Comparison of ENCODE assay signal across 2 cellular contexts in the genomic region with DNA sequence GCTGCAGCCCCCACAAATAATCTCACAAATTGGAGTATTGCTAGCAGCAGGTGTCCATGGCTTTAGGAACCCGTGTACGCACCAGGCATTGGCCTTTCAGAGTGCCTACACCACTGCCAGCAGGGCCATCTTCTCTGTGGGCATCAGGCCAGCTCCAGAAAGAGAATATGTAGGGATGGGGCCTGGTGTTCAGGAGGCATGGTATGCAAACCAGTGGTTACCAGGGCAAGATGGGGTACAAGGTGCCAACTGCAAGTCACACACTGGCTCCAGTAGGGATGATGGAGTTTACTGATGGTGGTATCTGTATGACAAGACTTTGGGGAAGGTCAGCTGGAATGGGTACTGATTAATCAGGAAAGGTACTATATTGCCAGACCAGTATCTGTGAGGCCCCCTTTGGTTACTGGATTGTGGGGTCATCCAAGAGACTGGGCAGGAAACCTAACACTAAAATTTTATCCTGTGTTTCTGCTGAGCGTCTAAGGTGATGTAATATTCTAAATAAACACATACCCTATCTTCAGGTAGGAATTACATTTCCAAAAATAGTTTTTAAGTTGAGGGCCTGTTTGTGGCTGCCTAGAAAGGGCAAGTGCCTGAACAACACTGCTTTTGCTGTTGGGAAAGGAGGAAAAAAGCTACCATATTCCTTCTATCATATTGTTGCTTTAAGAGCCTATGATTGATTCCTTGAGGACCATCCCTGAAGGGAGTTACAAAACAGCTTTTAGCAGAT.
TF ChIP-seq lines count a peak whose summit lies in the region.

No MANE protein-coding gene starts in this region.

TF ChIP-seq in GM23338, 12 proteins besides CTCF, POLR2A, EP300 and RAD21:
- TF ChIP-seq, protein P1, sequence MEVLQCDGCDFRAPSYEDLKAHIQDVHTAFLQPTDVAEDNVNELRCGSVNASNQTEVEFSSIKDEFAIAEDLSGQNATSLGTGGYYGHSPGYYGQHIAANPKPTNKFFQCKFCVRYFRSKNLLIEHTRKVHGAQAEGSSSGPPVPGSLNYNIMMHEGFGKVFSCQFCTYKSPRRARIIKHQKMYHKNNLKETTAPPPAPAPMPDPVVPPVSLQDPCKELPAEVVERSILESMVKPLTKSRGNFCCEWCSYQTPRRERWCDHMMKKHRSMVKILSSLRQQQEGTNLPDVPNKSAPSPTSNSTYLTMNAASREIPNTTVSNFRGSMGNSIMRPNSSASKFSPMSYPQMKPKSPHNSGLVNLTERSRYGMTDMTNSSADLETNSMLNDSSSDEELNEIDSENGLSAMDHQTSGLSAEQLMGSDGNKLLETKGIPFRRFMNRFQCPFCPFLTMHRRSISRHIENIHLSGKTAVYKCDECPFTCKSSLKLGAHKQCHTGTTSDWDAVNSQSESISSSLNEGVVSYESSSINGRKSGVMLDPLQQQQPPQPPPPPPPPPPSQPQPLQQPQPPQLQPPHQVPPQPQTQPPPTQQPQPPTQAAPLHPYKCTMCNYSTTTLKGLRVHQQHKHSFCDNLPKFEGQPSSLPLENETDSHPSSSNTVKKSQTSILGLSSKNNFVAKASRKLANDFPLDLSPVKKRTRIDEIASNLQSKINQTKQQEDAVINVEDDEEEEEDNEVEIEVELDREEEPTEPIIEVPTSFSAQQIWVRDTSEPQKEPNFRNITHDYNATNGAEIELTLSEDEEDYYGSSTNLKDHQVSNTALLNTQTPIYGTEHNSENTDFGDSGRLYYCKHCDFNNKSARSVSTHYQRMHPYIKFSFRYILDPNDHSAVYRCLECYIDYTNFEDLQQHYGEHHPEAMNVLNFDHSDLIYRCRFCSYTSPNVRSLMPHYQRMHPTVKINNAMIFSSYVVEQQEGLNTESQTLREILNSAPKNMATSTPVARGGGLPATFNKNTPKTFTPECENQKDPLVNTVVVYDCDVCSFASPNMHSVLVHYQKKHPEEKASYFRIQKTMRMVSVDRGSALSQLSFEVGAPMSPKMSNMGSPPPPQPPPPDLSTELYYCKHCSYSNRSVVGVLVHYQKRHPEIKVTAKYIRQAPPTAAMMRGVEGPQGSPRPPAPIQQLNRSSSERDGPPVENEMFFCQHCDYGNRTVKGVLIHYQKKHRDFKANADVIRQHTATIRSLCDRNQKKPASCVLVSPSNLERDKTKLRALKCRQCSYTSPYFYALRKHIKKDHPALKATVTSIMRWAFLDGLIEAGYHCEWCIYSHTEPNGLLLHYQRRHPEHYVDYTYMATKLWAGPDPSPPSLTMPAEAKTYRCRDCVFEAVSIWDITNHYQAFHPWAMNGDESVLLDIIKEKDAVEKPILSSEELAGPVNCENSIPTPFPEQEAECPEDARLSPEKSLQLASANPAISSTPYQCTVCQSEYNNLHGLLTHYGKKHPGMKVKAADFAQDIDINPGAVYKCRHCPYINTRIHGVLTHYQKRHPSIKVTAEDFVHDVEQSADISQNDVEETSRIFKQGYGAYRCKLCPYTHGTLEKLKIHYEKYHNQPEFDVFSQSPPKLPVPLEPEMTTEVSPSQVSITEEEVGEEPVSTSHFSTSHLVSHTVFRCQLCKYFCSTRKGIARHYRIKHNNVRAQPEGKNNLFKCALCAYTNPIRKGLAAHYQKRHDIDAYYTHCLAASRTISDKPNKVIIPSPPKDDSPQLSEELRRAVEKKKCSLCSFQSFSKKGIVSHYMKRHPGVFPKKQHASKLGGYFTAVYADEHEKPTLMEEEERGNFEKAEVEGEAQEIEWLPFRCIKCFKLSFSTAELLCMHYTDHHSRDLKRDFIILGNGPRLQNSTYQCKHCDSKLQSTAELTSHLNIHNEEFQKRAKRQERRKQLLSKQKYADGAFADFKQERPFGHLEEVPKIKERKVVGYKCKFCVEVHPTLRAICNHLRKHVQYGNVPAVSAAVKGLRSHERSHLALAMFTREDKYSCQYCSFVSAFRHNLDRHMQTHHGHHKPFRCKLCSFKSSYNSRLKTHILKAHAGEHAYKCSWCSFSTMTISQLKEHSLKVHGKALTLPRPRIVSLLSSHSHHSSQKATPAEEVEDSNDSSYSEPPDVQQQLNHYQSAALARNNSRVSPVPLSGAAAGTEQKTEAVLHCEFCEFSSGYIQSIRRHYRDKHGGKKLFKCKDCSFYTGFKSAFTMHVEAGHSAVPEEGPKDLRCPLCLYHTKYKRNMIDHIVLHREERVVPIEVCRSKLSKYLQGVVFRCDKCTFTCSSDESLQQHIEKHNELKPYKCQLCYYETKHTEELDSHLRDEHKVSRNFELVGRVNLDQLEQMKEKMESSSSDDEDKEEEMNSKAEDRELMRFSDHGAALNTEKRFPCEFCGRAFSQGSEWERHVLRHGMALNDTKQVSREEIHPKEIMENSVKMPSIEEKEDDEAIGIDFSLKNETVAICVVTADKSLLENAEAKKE (CRISPR knock-in tag; IDR thresholded peaks at IDR 0.05), result no peak
- TF ChIP-seq EZH2 (IDR thresholded peaks at IDR 0.05; ENCODE audit: low read depth, unreplicated experiment) (no peak), JUNB (IDR thresholded peaks at IDR 0.05; ENCODE audit: unreplicated experiment) (no peak), NANOG (IDR thresholded peaks at IDR 0.05; ENCODE audit: borderline replicate concordance) (no peak), EZH2phosphoT487 (IDR thresholded peaks at IDR 0.05; ENCODE audit: unreplicated experiment) (no peak), CREB1 (CRISPR knock-in tag; IDR thresholded peaks at IDR 0.05; ENCODE audit: low read depth) (no peak), STAT1 (IDR thresholded peaks at IDR 0.05; ENCODE audit: unreplicated experiment) (no peak), ZNF114 (CRISPR knock-in tag; IDR thresholded peaks at IDR 0.05) (no peak), POLR2AphosphoS5 (IDR thresholded peaks at IDR 0.05; ENCODE audit: low read depth) (no peak), ZNF331 (CRISPR knock-in tag; IDR thresholded peaks at IDR 0.05; ENCODE audit: low read depth) (no peak)
- TF ChIP-seq, protein P2, sequence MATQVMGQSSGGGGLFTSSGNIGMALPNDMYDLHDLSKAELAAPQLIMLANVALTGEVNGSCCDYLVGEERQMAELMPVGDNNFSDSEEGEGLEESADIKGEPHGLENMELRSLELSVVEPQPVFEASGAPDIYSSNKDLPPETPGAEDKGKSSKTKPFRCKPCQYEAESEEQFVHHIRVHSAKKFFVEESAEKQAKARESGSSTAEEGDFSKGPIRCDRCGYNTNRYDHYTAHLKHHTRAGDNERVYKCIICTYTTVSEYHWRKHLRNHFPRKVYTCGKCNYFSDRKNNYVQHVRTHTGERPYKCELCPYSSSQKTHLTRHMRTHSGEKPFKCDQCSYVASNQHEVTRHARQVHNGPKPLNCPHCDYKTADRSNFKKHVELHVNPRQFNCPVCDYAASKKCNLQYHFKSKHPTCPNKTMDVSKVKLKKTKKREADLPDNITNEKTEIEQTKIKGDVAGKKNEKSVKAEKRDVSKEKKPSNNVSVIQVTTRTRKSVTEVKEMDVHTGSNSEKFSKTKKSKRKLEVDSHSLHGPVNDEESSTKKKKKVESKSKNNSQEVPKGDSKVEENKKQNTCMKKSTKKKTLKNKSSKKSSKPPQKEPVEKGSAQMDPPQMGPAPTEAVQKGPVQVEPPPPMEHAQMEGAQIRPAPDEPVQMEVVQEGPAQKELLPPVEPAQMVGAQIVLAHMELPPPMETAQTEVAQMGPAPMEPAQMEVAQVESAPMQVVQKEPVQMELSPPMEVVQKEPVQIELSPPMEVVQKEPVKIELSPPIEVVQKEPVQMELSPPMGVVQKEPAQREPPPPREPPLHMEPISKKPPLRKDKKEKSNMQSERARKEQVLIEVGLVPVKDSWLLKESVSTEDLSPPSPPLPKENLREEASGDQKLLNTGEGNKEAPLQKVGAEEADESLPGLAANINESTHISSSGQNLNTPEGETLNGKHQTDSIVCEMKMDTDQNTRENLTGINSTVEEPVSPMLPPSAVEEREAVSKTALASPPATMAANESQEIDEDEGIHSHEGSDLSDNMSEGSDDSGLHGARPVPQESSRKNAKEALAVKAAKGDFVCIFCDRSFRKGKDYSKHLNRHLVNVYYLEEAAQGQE (IDR thresholded peaks at IDR 0.05; ENCODE audit: unreplicated experiment), result no peak
TF ChIP-seq in GM23338: peak in this region for 0.

TF ChIP-seq in GM12878, 131 proteins besides CTCF, POLR2A, EP300 and RAD21:
- TF ChIP-seq ZBTB40 (IDR thresholded peaks at IDR 0.05; ENCODE audit: borderline replicate concordance), result no peak
- TF ChIP-seq, protein P3, sequence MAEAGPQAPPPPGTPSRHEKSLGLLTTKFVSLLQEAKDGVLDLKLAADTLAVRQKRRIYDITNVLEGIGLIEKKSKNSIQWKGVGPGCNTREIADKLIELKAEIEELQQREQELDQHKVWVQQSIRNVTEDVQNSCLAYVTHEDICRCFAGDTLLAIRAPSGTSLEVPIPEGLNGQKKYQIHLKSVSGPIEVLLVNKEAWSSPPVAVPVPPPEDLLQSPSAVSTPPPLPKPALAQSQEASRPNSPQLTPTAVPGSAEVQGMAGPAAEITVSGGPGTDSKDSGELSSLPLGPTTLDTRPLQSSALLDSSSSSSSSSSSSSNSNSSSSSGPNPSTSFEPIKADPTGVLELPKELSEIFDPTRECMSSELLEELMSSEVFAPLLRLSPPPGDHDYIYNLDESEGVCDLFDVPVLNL (IDR thresholded peaks at IDR 0.05; ENCODE audit: low read depth, low read length), result no peak
- TF ChIP-seq TBL1XR1 (IDR thresholded peaks at IDR 0.05; ENCODE audit: low read depth, low read length), result no peak
- no peak for TF ChIP-seq JUND (IDR thresholded peaks at IDR 0.05; ENCODE audit: low read depth, low read length)
- TF ChIP-seq CBX3 (IDR thresholded peaks at IDR 0.05; ENCODE audit: borderline replicate concordance, low read depth), result no peak
- no peak for TF ChIP-seq ESRRA (IDR thresholded peaks at IDR 0.05; ENCODE audit: low read length)
- TF ChIP-seq ZSCAN29 (IDR thresholded peaks at IDR 0.05), result no peak
- TF ChIP-seq PML (IDR thresholded peaks at IDR 0.05; ENCODE audit: low read length), result no peak
- no peak for TF ChIP-seq HCFC1 (IDR thresholded peaks at IDR 0.05; ENCODE audit: low read length)
- no peak for TF ChIP-seq GATAD2B (conservative IDR thresholded peaks at IDR 0.05; ENCODE audit: low read depth)
- no peak for TF ChIP-seq GABPA (IDR thresholded peaks at IDR 0.05; ENCODE audit: low read depth)
- TF ChIP-seq ZNF384 (IDR thresholded peaks at IDR 0.05; ENCODE audit: borderline replicate concordance, low read depth, low read length), result no peak
- no peak for TF ChIP-seq MYB (IDR thresholded peaks at IDR 0.05; ENCODE audit: borderline replicate concordance, low read depth, low read length)
- no peak for TF ChIP-seq MEF2B (IDR thresholded peaks at IDR 0.05; ENCODE audit: partially characterized antibody, poor library complexity, severe bottlenecking)
- TF ChIP-seq SUPT20H (IDR thresholded peaks at IDR 0.05; ENCODE audit: borderline replicate concordance, control insufficient read depth, low read depth, low read length), result no peak
